ENCODE assay signal across 11 cellular contexts in the genomic region with DNA sequence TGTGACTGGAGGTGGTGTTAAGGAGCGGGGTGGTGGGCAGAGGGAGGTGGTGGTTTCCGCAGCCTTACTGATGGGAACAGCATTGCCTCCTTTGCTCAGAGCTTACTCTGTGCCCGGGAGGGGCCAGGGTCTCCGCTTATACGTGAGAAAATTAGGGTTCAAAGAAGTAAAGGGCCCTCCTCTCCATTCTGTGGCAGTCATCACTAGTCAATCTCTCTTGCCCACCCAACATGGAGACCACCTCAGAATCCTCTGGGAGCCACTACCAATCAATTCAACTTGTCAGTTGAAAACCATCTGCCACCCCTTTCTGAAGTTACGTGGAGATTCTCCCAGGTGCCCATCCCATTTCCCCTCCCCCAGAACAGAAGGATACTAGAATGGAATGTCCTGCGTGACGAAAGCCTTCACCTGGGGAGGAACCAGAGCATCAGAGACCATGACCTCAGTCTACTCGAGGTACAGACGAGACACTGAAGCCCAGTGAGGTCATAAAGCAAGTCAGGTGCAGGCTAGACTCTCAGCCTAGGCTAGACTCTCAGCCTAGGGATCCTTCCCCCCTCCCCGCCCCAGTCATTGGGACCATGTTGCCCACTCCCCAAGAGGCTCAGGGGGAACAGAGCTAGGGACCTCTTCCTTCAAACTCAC. TPM values are rescaled to one million over a fixed set of nuclear protein-coding genes. Genes with fewer than 3 reads are reported as not detected.
A peak's percentile ranks its signal among the peaks of the same experiment; 100 is the strongest.
DNase-seq lines count a peak whose midpoint lies in the region; ATAC-seq, FAIRE-seq and TF ChIP-seq lines count a peak whose summit lies in the region.
"Had no signal": no experiment of that assay in that cellular context is flagged by ENCODE, and none has a peak within 500 bp of the region (broad histone marks: within the 10 kb centered on the region; RNA-seq: fewer than 3 reads in every experiment).

No MANE protein-coding gene starts in this region.

- no peaks in the 10 kb centered on the region for H3K36me3 ChIP-seq in urinary bladder (ENCODE audit: insufficient read depth)

- TF ChIP-seq POLR2A in H54 (IDR thresholded peaks at IDR 0.05; ENCODE audit: low read depth, low read length), result no peak

- FAIRE-seq in H54 (lab: Jason Lieb, UNC), result no peak

- POLR2A ChIA-PET in naive thymus-derived CD8-positive, alpha-beta T cell (lab: Charles Lee), result interaction anchor here (1.0 to 1.3 kb wide), 2 partner anchors 21 to 137 kb away, joined by 3 to 4 read pairs; a partner anchor contains a TSS

- H3K27ac Mint-ChIP-seq in activated naive CD4-positive, alpha-beta T cell treated with anti-CD3 and anti-CD28 coated beads, Interleukin-2, amount 50 U/mL, for 24 hours, result peak overlapping the region; percentile 31
- peak overlapping the region in 8 of 10 donors; percentile 13 to 97 (median 72) for H3K27ac Mint-ChIP-seq in naive thymus-derived CD8-positive, alpha-beta T cell

- H3K36me3 Mint-ChIP-seq in activated naive CD4-positive, alpha-beta T cell treated with anti-CD3 and anti-CD28 coated beads, Interleukin-2, amount 50 U/mL, for 24 hours, result no peaks in the 10 kb centered on the region
- peaks cover 0 to 3% (median 0%) of the 10 kb centered on the region in 3 donors for H3K36me3 Mint-ChIP-seq in naive thymus-derived CD8-positive, alpha-beta T cell

- H3K4me1 ChIP-seq in urinary bladder (ENCODE audit: insufficient read depth), result no peaks in the 10 kb centered on the region

- TF ChIP-seq CTCF in dorsolateral prefrontal cortex (IDR thresholded peaks at IDR 0.05 in 54 of 56, conservative IDR thresholded peaks at IDR 0.05 in 2 of 56; ENCODE audit: low read depth in 1 of 56, partially characterized antibody in 56 of 56), result no peak

- H3K27me3 ChIP-seq in dorsolateral prefrontal cortex, result no peaks in the 10 kb centered on the region

- WGBS in urinary bladder, result 52% methylated on average over 11 of the region's 11 CpGs

- no peak overlapping the region for H3K4me3 Mint-ChIP-seq in activated naive CD4-positive, alpha-beta T cell treated with anti-CD3 and anti-CD28 coated beads, Interleukin-2, amount 50 U/mL, for 24 hours
- peak overlapping the region in 7 of 10 donors; percentile 7 to 97 (median 92) for H3K4me3 Mint-ChIP-seq in naive thymus-derived CD8-positive, alpha-beta T cell
- H3K4me3 Mint-ChIP-seq: dendritic cell treated with granulocyte-macrophage colony-stimulating factor and Interleukin-4, amounts not matched to agents 40 ng/mL and 50 ng/mL, for 4 days had no signal

- ATAC-seq in naive thymus-derived CD8-positive, alpha-beta T cell, result no peak
- no peak for ATAC-seq in GM19035 (IDR thresholded peaks at IDR 0.05; ENCODE audit: unreplicated experiment)

- H3K27ac ChIP-seq in dorsolateral prefrontal cortex (peak overlapping the region in 34 of 59 donors; percentile 1 to 97 (median 92)), urinary bladder (ENCODE audit: low read depth) (peak overlapping the region; percentile 46)

- DNase-seq in activated naive CD4-positive, alpha-beta T cell treated with anti-CD3 and anti-CD28 coated beads, Interleukin-2, amount 50 U/mL, for 16 hours, result no peak
- DNase-seq in dorsolateral prefrontal cortex, result no peak
- no peak for DNase-seq in naive thymus-derived CD8-positive, alpha-beta T cell
- DNase-seq in dermis blood vessel endothelial cell, result no peak
- DNase-seq in H54 (ENCODE audit: insufficient read length, low spot score), result no peak
- DNase-seq: activated CD4-positive, CD25-positive, alpha-beta regulatory T cell; NCI-H1417 treated with DMSO at 0.1 percent for 48 hours had no signal

- intact Hi-C loops in dorsolateral prefrontal cortex (cut with DNase I), result loop anchor here (5.0 kb wide), 3 partner anchors 42 to 138 kb away; a partner anchor contains a TSS

- peaks cover 23% of the 10 kb centered on the region for H3K4me1 Mint-ChIP-seq in activated naive CD4-positive, alpha-beta T cell treated with anti-CD3 and anti-CD28 coated beads, Interleukin-2, amount 50 U/mL, for 24 hours
- H3K4me1 Mint-ChIP-seq in naive thymus-derived CD8-positive, alpha-beta T cell, result peaks cover 18 to 27% (median 21%) of the 10 kb centered on the region in 4 donors

- H3K4me3 ChIP-seq in dorsolateral prefrontal cortex (peak overlapping the region in 37 of 59 donors; percentile 3 to 97 (median 88)), urinary bladder (ENCODE audit: low read depth, low read length) (peak overlapping the region; percentile 71)

- H3K9me3 Mint-ChIP-seq in activated naive CD4-positive, alpha-beta T cell treated with anti-CD3 and anti-CD28 coated beads, Interleukin-2, amount 50 U/mL, for 24 hours, result no peaks in the 10 kb centered on the region
- no peaks in the 10 kb centered on the region for H3K9me3 Mint-ChIP-seq in naive thymus-derived CD8-positive, alpha-beta T cell
- H3K9me3 Mint-ChIP-seq: dendritic cell treated with granulocyte-macrophage colony-stimulating factor and Interleukin-4, amounts not matched to agents 40 ng/mL and 50 ng/mL, for 4 days had no signal

- no peaks in the 10 kb centered on the region for H3K27me3 Mint-ChIP-seq in activated naive CD4-positive, alpha-beta T cell treated with anti-CD3 and anti-CD28 coated beads, Interleukin-2, amount 50 U/mL, for 24 hours
- no peaks in the 10 kb centered on the region for H3K27me3 Mint-ChIP-seq in naive thymus-derived CD8-positive, alpha-beta T cell

RNA-seq across cellular contexts. Expression of a gene that starts 2.0 kb away (rescaled TPM):
- total RNA-seq in dorsolateral prefrontal cortex, result 100 to 1,000 TPM in 102 of 120 experiments, 10 to 100 TPM in 18; 76.0 to 161 (median 116) TPM
- total RNA-seq in naive thymus-derived CD8-positive, alpha-beta T cell, result 10 to 100 TPM; 74.9 to 77.8 TPM
- 100 to 1,000 TPM; 114 to 142 (median 134) TPM for polyA plus RNA-seq in naive thymus-derived CD8-positive, alpha-beta T cell
- total RNA-seq in urinary bladder, result 113 TPM
- 1,134 TPM for polyA plus RNA-seq in urinary bladder
- total RNA-seq in dermis blood vessel endothelial cell, result 18.7 and 33.7 TPM in 2 replicates

RNA-seq across cellular contexts. Expression of a gene that starts 17.4 kb away (rescaled TPM):
- total RNA-seq in dorsolateral prefrontal cortex, result 10 to 100 TPM in 117 of 120 experiments, 1 to 10 TPM in 3; 5.2 to 32.6 (median 18.5) TPM
- total RNA-seq in naive thymus-derived CD8-positive, alpha-beta T cell, result under 1 TPM; 0.33 to 0.47 TPM
- not detected for polyA plus RNA-seq in naive thymus-derived CD8-positive, alpha-beta T cell
- total RNA-seq in urinary bladder, result 0.32 TPM
- polyA plus RNA-seq in urinary bladder, result 1.5 TPM
- total RNA-seq in dermis blood vessel endothelial cell, result 0.33 TPM in 1 of 2 replicates, not detected in the other

RNA-seq across cellular contexts. Expression of a gene that starts 24.3 kb away (rescaled TPM):
- total RNA-seq in dorsolateral prefrontal cortex (100 to 1,000 TPM in 2 of 120 experiments, 10 to 100 TPM in 118; 12.5 to 186 (median 28.4) TPM), urinary bladder (149 TPM), dermis blood vessel endothelial cell (269 and 319 TPM in 2 replicates)
- total RNA-seq in naive thymus-derived CD8-positive, alpha-beta T cell, result 1 to 10 TPM; 2.2 to 4.5 TPM
- 1 to 10 TPM in 2 of 3 donors, not detected in 1; 1.1 to 1.8 TPM for polyA plus RNA-seq in naive thymus-derived CD8-positive, alpha-beta T cell
- polyA plus RNA-seq in urinary bladder, result 1,750 TPM

RNA-seq across cellular contexts. Expression of a gene that starts 34.9 kb away (rescaled TPM):
- total RNA-seq in dorsolateral prefrontal cortex (1 to 10 TPM in 1 of 120 experiments, under 1 TPM in 41, not detected in 78; 0.15 to 1.2 (median 0.27) TPM), urinary bladder (not detected), dermis blood vessel endothelial cell (not detected in 2 replicates)
- total RNA-seq in naive thymus-derived CD8-positive, alpha-beta T cell, result not detected
- not detected for polyA plus RNA-seq in naive thymus-derived CD8-positive, alpha-beta T cell
- polyA plus RNA-seq in urinary bladder, result not detected

RNA-seq across cellular contexts. Expression of a gene that starts 54.6 kb away (rescaled TPM):
- 10 to 100 TPM; 22.8 to 55.7 (median 30.8) TPM for total RNA-seq in dorsolateral prefrontal cortex
- total RNA-seq in naive thymus-derived CD8-positive, alpha-beta T cell, result 10 to 100 TPM; 21.0 to 21.8 TPM
- polyA plus RNA-seq in naive thymus-derived CD8-positive, alpha-beta T cell, result 10 to 100 TPM; 14.5 to 21.9 (median 17.5) TPM
- 23.3 TPM for total RNA-seq in urinary bladder
- polyA plus RNA-seq in urinary bladder, result 31.1 TPM
- 30.3 and 34.3 TPM in 2 replicates for total RNA-seq in dermis blood vessel endothelial cell
